In genomic region chr4:70702592-70702991, GRCh38 we compare ENCODE assay signal across 1 cellular context.
TF ChIP-seq lines count a peak whose summit lies in the region.

No MANE protein-coding gene starts in this region.

TF ChIP-seq in K562, 482 proteins besides CTCF, POLR2A, EP300 and RAD21:
- TF ChIP-seq NFIC (IDR thresholded peaks at IDR 0.05) (peak; percentile 19; the same call in 1 of the 2 replicates), MEIS2 (IDR thresholded peaks at IDR 0.05; ENCODE audit: partially characterized antibody) (peak; percentile 22)
- TF ChIP-seq, protein P1, sequence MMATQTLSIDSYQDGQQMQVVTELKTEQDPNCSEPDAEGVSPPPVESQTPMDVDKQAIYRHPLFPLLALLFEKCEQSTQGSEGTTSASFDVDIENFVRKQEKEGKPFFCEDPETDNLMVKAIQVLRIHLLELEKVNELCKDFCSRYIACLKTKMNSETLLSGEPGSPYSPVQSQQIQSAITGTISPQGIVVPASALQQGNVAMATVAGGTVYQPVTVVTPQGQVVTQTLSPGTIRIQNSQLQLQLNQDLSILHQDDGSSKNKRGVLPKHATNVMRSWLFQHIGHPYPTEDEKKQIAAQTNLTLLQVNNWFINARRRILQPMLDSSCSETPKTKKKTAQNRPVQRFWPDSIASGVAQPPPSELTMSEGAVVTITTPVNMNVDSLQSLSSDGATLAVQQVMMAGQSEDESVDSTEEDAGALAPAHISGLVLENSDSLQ (IDR thresholded peaks at IDR 0.05): 0 out of 2 replicates have a peak, but pooled peaks have one; percentile 10
